ENCODE assay signal across 18 cellular contexts in genomic region chr1:94609619-94610018, GRCh38.
A peak's percentile ranks its signal among the peaks of the same experiment; 100 is the strongest.
DNase-seq lines count a peak whose midpoint lies in the region; ATAC-seq and TF ChIP-seq lines count a peak whose summit lies in the region.
"Had no signal": no experiment of that assay in that cellular context is flagged by ENCODE, and none has a peak within 500 bp of the region (broad histone marks: within the 10 kb centered on the region; RNA-seq: fewer than 3 reads in every experiment).

No MANE protein-coding gene starts in this region.

- no peak for ATAC-seq in stimulated activated naive CD8-positive, alpha-beta T cell treated with anti-CD3 and anti-CD28 coated beads, Interleukin-15, Interleukin-2, amounts not matched to agents 100 U/mL and 50 U/mL, for 24 hours
- ATAC-seq: CD8-positive, alpha-beta T cell had no signal

- H3K27ac ChIP-seq in endodermal cell (ENCODE audit: low read depth, low read length) (no peak overlapping the region), smooth muscle cell (ENCODE audit: low read depth) (peak overlapping the region; percentile 70)
- H3K27ac ChIP-seq: BLaER1 treated with 17β-estradiol and CSF1 and Interleukin-3, amounts not matched to agents 10 nM and 100 nM; GM23248 had no signal

- H3F3A ChIP-seq in smooth muscle cell (ENCODE audit: low read depth) = peaks cover 11% of the 10 kb centered on the region

- H3K4me1 Mint-ChIP-seq in endodermal cell = peaks cover 55% of the 10 kb centered on the region

- H3K4me3 Mint-ChIP-seq in endodermal cell = no peak overlapping the region
- H3K4me3 Mint-ChIP-seq: CD8-positive, alpha-beta T cell had no signal

- no peak overlapping the region for H3K4me3 ChIP-seq in endodermal cell (ENCODE audit: low read length)
- H3K4me3 ChIP-seq in smooth muscle cell = no peak overlapping the region
- H3K4me3 ChIP-seq: BLaER1 treated with 17β-estradiol and CSF1 and Interleukin-3, amounts not matched to agents 10 nM and 100 nM; GM23248 had no signal

- H4K20me1 ChIP-seq in smooth muscle cell (ENCODE audit: low read depth) = no peaks in the 10 kb centered on the region
- H4K20me1 ChIP-seq: BLaER1 treated with 17β-estradiol and CSF1 and Interleukin-3, amounts not matched to agents 10 nM and 100 nM had no signal

- H3K36me3 ChIP-seq in endodermal cell (ENCODE audit: control insufficient read depth, insufficient read depth, low read length) (no peaks in the 10 kb centered on the region), smooth muscle cell (ENCODE audit: low read depth) (no peaks in the 10 kb centered on the region)
- H3K36me3 ChIP-seq: BLaER1 treated with 17β-estradiol and CSF1 and Interleukin-3, amounts not matched to agents 10 nM and 100 nM had no signal

- H3K4me1 ChIP-seq in endodermal cell (ENCODE audit: control insufficient read depth, insufficient read depth, low read length) = peaks cover 10% of the 10 kb centered on the region
- H3K4me1 ChIP-seq in smooth muscle cell (ENCODE audit: low read depth) = peaks cover 11% of the 10 kb centered on the region

- DNase-seq in Daoy (ENCODE audit: low read depth) = peak; percentile 60
- peak; percentile 14 for DNase-seq in RPMI8226
- DNase-seq in endodermal cell = no peak
- DNase-seq in smooth muscle cell (lab: John Stamatoyannopoulos, UW; ENCODE audit: unreplicated experiment) = no peak
- DNase-seq in COR-L47 (lab: John Stamatoyannopoulos, UW) = no peak
- no peak for DNase-seq in stimulated activated naive CD8-positive, alpha-beta T cell treated with anti-CD3 and anti-CD28 coated beads, Interleukin-15, Interleukin-2, amounts not matched to agents 100 U/mL and 50 U/mL, for 24 hours
- DNase-seq in NCI-H748 (lab: John Stamatoyannopoulos, UW; ENCODE audit: unreplicated experiment) = no peak
- DNase-seq: DMS79, GM23248, HCEC 1CT, NCI-H1105, NCI-H2081, NCI-H446 treated with DMSO at 0.1 percent for 48 hours, NCI-H69, SHP77, SK-N-SH had no signal

- H3K9me3 ChIP-seq in endodermal cell (ENCODE audit: control insufficient read depth, low read length) = no peaks in the 10 kb centered on the region
- H3K9me3 ChIP-seq in smooth muscle cell (replicated peaks; ENCODE audit: low read depth) = no peaks in the 10 kb centered on the region
- H3K9me3 ChIP-seq: BLaER1 treated with 17β-estradiol and CSF1 and Interleukin-3, amounts not matched to agents 10 nM and 100 nM; SK-N-SH had no signal

- TF ChIP-seq CTCF in endodermal cell (conservative IDR thresholded peaks at IDR 0.05) (no peak), smooth muscle cell (IDR thresholded peaks at IDR 0.05; ENCODE audit: borderline replicate concordance, insufficient read depth, poor library complexity, severe bottlenecking) (no peak)

- H3K27me3 Mint-ChIP-seq in endodermal cell (ENCODE audit: insufficient read depth) = no peaks in the 10 kb centered on the region

- H2AFZ ChIP-seq in smooth muscle cell (ENCODE audit: low read depth) = peak overlapping the region; percentile 70
- H2AFZ ChIP-seq: GM23248 had no signal

- H3K36me3 Mint-ChIP-seq in endodermal cell (ENCODE audit: low read depth) = peaks cover 3% of the 10 kb centered on the region
- H3K36me3 Mint-ChIP-seq: CD8-positive, alpha-beta T cell had no signal

- no peak overlapping the region for H3K9ac ChIP-seq in endodermal cell (ENCODE audit: extremely low read depth, low read length, poor library complexity, severe bottlenecking)
- H3K9ac ChIP-seq in smooth muscle cell (ENCODE audit: low read depth) = no peak overlapping the region
- H3K9ac ChIP-seq: BLaER1 treated with 17β-estradiol and CSF1 and Interleukin-3, amounts not matched to agents 10 nM and 100 nM; GM23248; SK-N-SH had no signal

- H3K9me3 Mint-ChIP-seq in endodermal cell = peaks cover 2% of the 10 kb centered on the region
- H3K9me3 Mint-ChIP-seq: CD8-positive, alpha-beta T cell had no signal

- H3K27me3 ChIP-seq in endodermal cell (ENCODE audit: control insufficient read depth, insufficient read depth, low read length, poor library complexity, severe bottlenecking) = no peaks in the 10 kb centered on the region
- H3K27me3 ChIP-seq in smooth muscle cell (ENCODE audit: low read depth) = no peaks in the 10 kb centered on the region
- H3K27me3 ChIP-seq: BLaER1 treated with 17β-estradiol and CSF1 and Interleukin-3, amounts not matched to agents 10 nM and 100 nM had no signal

- H3K27ac Mint-ChIP-seq in endodermal cell = peak overlapping the region; percentile 31
- H3K27ac Mint-ChIP-seq: CD8-positive, alpha-beta T cell had no signal

- no peaks in the 10 kb centered on the region for H3K79me2 ChIP-seq in smooth muscle cell (ENCODE audit: low read depth)

- H3K4me2 ChIP-seq in smooth muscle cell = peak overlapping the region; percentile 55
- H3K4me2 ChIP-seq: BLaER1 treated with 17β-estradiol and CSF1 and Interleukin-3, amounts not matched to agents 10 nM and 100 nM; SK-N-SH had no signal

- WGBS in endodermal cell (ENCODE audit: insufficient coverage in 1 of 2, insufficient read length in 1 of 2), 2 experiments = 95 to 96% methylated on average over 4 to 8 of the region's 8 CpGs
- 86% methylated on average over 8 of the region's 8 CpGs for WGBS in smooth muscle cell (ENCODE audit: low lambda C conversion rate)

Comparison
In these comparisons a context has a peak if more than half of its experiments do, and no peak if none do; other contexts are left out.
1. DNase-seq: peak in Daoy (single experiment) and RPMI8226 (single experiment); none in endodermal cell (single experiment), smooth muscle cell (single experiment), COR-L47 (single experiment), stimulated activated naive CD8-positive, alpha-beta T cell treated with anti-CD3 and anti-CD28 coated beads, Interleukin-15, Interleukin-2, amounts not matched to agents 100 U/mL and 50 U/mL, for 24 hours (single experiment) and NCI-H748 (single experiment).